8 cellular contexts compared by ENCODE assay signal in genomic region chr1:16122916-16123315, GRCh38. TPM values are rescaled to one million over a fixed set of nuclear protein-coding genes. Genes with fewer than 3 reads are reported as not detected.
DNase-seq lines count a peak whose midpoint lies in the region; ATAC-seq and TF ChIP-seq lines count a peak whose summit lies in the region.

No MANE protein-coding gene starts in this region.

- DNase-seq in Caki2 (ENCODE audit: low read depth) = peak; percentile 54
- peak; percentile 73 for DNase-seq in NCI-H1436 (lab: John Stamatoyannopoulos, UW)
- no peak for DNase-seq in activated naive CD4-positive, alpha-beta T cell treated with anti-CD3 and anti-CD28 coated beads, Interleukin-2, amount 50 U/mL, for 72 hours (ENCODE audit: low spot score in 2 of 2)
- DNase-seq in neural crest cell (ENCODE audit: low read depth, low spot score) = no peak
- no peak for DNase-seq in NCI-H146 treated with DMSO at 0.1 percent for 48 hours (lab: John Stamatoyannopoulos, UW; ENCODE audit: unreplicated experiment)
- DNase-seq in coronary artery (ENCODE audit: low spot score) = no peak
- DNase-seq in SJCRH30 = no peak
- no peak for DNase-seq in DMS153 treated with DMSO at 0.1 percent for 48 hours (lab: John Stamatoyannopoulos, UW; ENCODE audit: unreplicated experiment)

- no peaks in the 10 kb centered on the region for H3K27me3 Mint-ChIP-seq in neural crest cell (ENCODE audit: low read depth)

- H3K27ac Mint-ChIP-seq in activated naive CD4-positive, alpha-beta T cell treated with anti-CD3 and anti-CD28 coated beads, Interleukin-2, amount 50 U/mL, for 72 hours = peak overlapping the region in 1 of 2 donors; percentile 45
- H3K27ac Mint-ChIP-seq in neural crest cell (ENCODE audit: unreplicated experiment) = peak overlapping the region; percentile 36

- H3K27me3 ChIP-seq in SJCRH30 = no peaks in the 10 kb centered on the region

- peaks cover 8% of the 10 kb centered on the region for H3K4me1 Mint-ChIP-seq in neural crest cell

- no peaks in the 10 kb centered on the region for H3K9me3 ChIP-seq in SJCRH30 (replicated peaks)

- H3K9me3 Mint-ChIP-seq in activated naive CD4-positive, alpha-beta T cell treated with anti-CD3 and anti-CD28 coated beads, Interleukin-2, amount 50 U/mL, for 72 hours = no peaks in the 10 kb centered on the region
- no peaks in the 10 kb centered on the region for H3K9me3 Mint-ChIP-seq in neural crest cell

- H3K4me3 Mint-ChIP-seq in neural crest cell = no peak overlapping the region

- H3K4me1 ChIP-seq in SJCRH30 = peaks cover 11% of the 10 kb centered on the region; the same call in 1 of the 2 replicates

- H3K36me3 Mint-ChIP-seq in activated naive CD4-positive, alpha-beta T cell treated with anti-CD3 and anti-CD28 coated beads, Interleukin-2, amount 50 U/mL, for 72 hours = no peaks in the 10 kb centered on the region
- no peaks in the 10 kb centered on the region for H3K36me3 Mint-ChIP-seq in neural crest cell (ENCODE audit: low read depth)

- peak; percentile 75 to 85 for ATAC-seq in activated naive CD4-positive, alpha-beta T cell treated with anti-CD3 and anti-CD28 coated beads, Interleukin-2, amount 50 U/mL, for 72 hours

- peaks cover 49% of the 10 kb centered on the region for H3K36me3 ChIP-seq in SJCRH30

- in situ Hi-C loops in Caki2 (cut with HindIII; ENCODE audit: low pct_unique_long_range_greater_than_20kb, low sequenced_read_pairs) = no loop called here

- TF ChIP-seq CTCF in neural crest cell (conservative IDR thresholded peaks at IDR 0.05) (no peak), coronary artery (IDR thresholded peaks at IDR 0.05) (no peak)

- no peak overlapping the region for H3K4me3 ChIP-seq in coronary artery
- H3K4me3 ChIP-seq in SJCRH30 = no peak overlapping the region

- H3K27ac ChIP-seq in coronary artery = no peak overlapping the region
- no peak overlapping the region for H3K27ac ChIP-seq in SJCRH30

RNA-seq across cellular contexts. Expression of gene EPHA2, which starts 33.0 kb away (rescaled TPM):
- total RNA-seq in Caki2 (2014; rRNA removed; shearing (Covaris generic); ENCODE audit: low replicate concordance) = 64.0 and 81.3 TPM in 2 replicates
- under 1 TPM; 0.07 to 0.16 TPM for total RNA-seq in activated naive CD4-positive, alpha-beta T cell treated with anti-CD3 and anti-CD28 coated beads, Interleukin-2, amount 50 U/mL, for 72 hours
- 21.7 and 25.0 TPM in 2 replicates for total RNA-seq in neural crest cell
- total RNA-seq in SJCRH30 (2014; rRNA removed; shearing (Covaris generic)) = 55.0 and 57.3 TPM in 2 replicates

RNA-seq across cellular contexts. Expression of gene FAM131C, which starts 49.5 kb away (rescaled TPM):
- 2.1 and 2.4 TPM in 2 replicates for total RNA-seq in Caki2 (2014; rRNA removed; shearing (Covaris generic); ENCODE audit: low replicate concordance)
- 1 to 10 TPM in 1 of 2 donors, not detected in 1; 1.2 TPM for total RNA-seq in activated naive CD4-positive, alpha-beta T cell treated with anti-CD3 and anti-CD28 coated beads, Interleukin-2, amount 50 U/mL, for 72 hours
- total RNA-seq in neural crest cell = 0.48 and 0.68 TPM in 2 replicates
- 0.10 TPM in 1 of 2 replicates, not detected in the other for total RNA-seq in SJCRH30 (2014; rRNA removed; shearing (Covaris generic))

Comparison
In these comparisons a context has a peak if more than half of its experiments do, and no peak if none do; other contexts are left out.
1. DNase-seq: peak in Caki2 (single experiment) and NCI-H1436 (single experiment); none in activated naive CD4-positive, alpha-beta T cell treated with anti-CD3 and anti-CD28 coated beads, Interleukin-2, amount 50 U/mL, for 72 hours (0 of 2), neural crest cell (single experiment), NCI-H146 treated with DMSO at 0.1 percent for 48 hours (single experiment), coronary artery (single experiment), SJCRH30 (0 of 2) and DMS153 treated with DMSO at 0.1 percent for 48 hours (single experiment).
2. RNA of gene EPHA2, which starts 33.0 kb away (total RNA-seq): 64.0 to 81.3 TPM in Caki2, 55.0 to 57.3 TPM in SJCRH30 and 21.7 to 25.0 TPM in neural crest cell; 0.07 to 0.16 TPM in activated naive CD4-positive, alpha-beta T cell treated with anti-CD3 and anti-CD28 coated beads, Interleukin-2, amount 50 U/mL, for 72 hours; every median in the first group is over 10 times any median in the second.